ENCODE assay signal across 8 cellular contexts in the genomic region with DNA sequence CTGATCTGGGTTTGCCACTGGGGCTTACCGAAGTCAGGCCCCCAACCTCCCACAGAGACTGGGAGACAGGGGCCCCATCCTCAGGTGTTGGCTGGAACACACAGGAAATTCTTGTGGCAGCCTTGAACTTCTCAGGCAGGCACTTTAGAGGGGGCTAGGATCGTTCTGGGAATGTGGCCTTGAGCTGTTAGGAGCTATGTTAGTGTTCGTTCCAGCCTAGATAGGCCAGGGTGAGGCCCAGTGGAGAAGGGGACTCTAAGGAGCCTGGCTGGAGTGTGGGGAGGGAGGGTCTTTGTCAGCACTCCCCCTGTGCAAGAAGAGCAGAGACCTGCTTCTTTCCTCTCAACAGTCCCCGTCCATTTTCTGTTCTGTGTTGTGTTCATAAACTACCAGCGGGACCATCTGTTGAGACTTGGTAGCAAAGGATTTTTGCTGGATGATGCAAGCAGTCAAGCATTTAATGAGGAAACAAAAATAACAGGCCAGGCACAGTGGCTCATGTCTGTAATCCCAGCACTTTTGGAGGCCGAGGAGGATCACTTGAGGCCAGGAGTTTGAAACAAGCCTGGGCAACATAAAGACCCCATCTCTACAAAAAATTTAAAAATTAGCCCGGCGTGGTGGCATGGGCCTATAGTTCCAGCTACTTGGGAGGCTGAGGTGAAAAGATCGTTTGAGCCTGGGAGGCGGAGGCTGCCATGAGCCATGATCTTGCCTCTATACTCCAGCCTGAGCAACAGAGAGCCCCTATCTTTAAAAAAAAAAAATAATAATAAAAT. TPM values are rescaled to one million over a fixed set of nuclear protein-coding genes. Genes with fewer than 3 reads are reported as not detected.
DNase-seq lines count a peak whose midpoint lies in the region; ATAC-seq and TF ChIP-seq lines count a peak whose summit lies in the region.

No MANE protein-coding gene starts in this region.

- H3K9me3 Mint-ChIP-seq in H9 = no peaks in the 10 kb centered on the region
- no peaks in the 10 kb centered on the region for H3K9me3 Mint-ChIP-seq in naive B cell

- H3K27ac ChIP-seq in H9 (ENCODE audit: insufficient read length, low read depth, low read length) (no peak overlapping the region), RWPE1 (peak overlapping the region; percentile 98)

- POLR2A ChIA-PET in RWPE1 (lab: Yijun Ruan, JAX; ENCODE audit: low non-redundant PET) = no interaction called here

- no peak overlapping the region for H3K9ac ChIP-seq in H9 (ENCODE audit: extremely low read depth, insufficient read length, low read length)
- peak overlapping the region; percentile 88 for H3K9ac ChIP-seq in endocrine pancreas (ENCODE audit: control insufficient read depth, insufficient read depth, low read length)

- H3K79me1 ChIP-seq in H9 (ENCODE audit: insufficient read depth, low read depth, low read length, poor library complexity, severe bottlenecking) = no peaks in the 10 kb centered on the region

- no peaks in the 10 kb centered on the region for H3K79me2 ChIP-seq in H9 (ENCODE audit: insufficient read depth, low read length)

- H3K4me3 ChIP-seq in endocrine pancreas (ENCODE audit: control insufficient read depth, insufficient read depth, low read length) = peak overlapping the region; percentile 64

- H4K5ac ChIP-seq in H9 (ENCODE audit: insufficient read length, low read depth, low read length) = no peak overlapping the region

- H2BK15ac ChIP-seq in H9 (ENCODE audit: low read depth, low read length) = no peak overlapping the region

- CTCF ChIA-PET in RWPE1 (lab: Yijun Ruan, JAX) = interaction anchor here (0.7 kb wide), 1 partner anchor 20 kb away, joined by 4 read pairs; no protein-coding TSS in a partner anchor

- no peak overlapping the region for H3K4ac ChIP-seq in H9 (ENCODE audit: low read depth, low read length)

- H2AFZ ChIP-seq in H9 (ENCODE audit: low read length) = no peak overlapping the region

- no peaks in the 10 kb centered on the region for H3K36me3 ChIP-seq in endocrine pancreas (ENCODE audit: control insufficient read depth, insufficient read depth, low read length)

- H3K4me2 ChIP-seq in H9 (ENCODE audit: insufficient read depth, insufficient read length, low read length) = no peak overlapping the region

- H2BK120ac ChIP-seq in H9 (ENCODE audit: low read depth, low read length, poor library complexity, severe bottlenecking) = no peak overlapping the region

- H3K4me3 Mint-ChIP-seq in H9 (peak overlapping the region; percentile 77 to 88; a peak in 4 of 5 replicates), naive B cell (peak overlapping the region; percentile 91 to 97 (median 96))

- no CpG with 5 or more reads among the region's 10 CpGs for WGBS in H9 (ENCODE audit: extremely low coverage, insufficient read length, low lambda C conversion rate)

- H4K20me1 ChIP-seq in H9 (ENCODE audit: control insufficient read depth, insufficient read depth, insufficient read length) = no peaks in the 10 kb centered on the region

- H3K56ac ChIP-seq in H9 (ENCODE audit: insufficient read length, low read depth, low read length) = no peak overlapping the region

- H3K36me3 Mint-ChIP-seq in H9 (ENCODE audit: insufficient read depth in 1 of 3, low read depth in 3 of 3) (peaks cover 1 to 6% (median 5%) of the 10 kb centered on the region in 3 experiments; a peak in 5 of 7 replicates), naive B cell (no peaks in the 10 kb centered on the region)

- H2AK5ac ChIP-seq in H9 (ENCODE audit: insufficient read length, low read length) = no peak overlapping the region

- H4K91ac ChIP-seq in H9 (ENCODE audit: insufficient read length, low read depth, low read length) = no peak overlapping the region

- H3K27me3 ChIP-seq in H9 (ENCODE audit: insufficient read depth, low read length) = no peaks in the 10 kb centered on the region
- H3K27me3 ChIP-seq in endocrine pancreas (ENCODE audit: control insufficient read depth, insufficient read depth, low read length) = no peaks in the 10 kb centered on the region

- no peak overlapping the region for H3T11ph ChIP-seq in H9 (ENCODE audit: low read length)

- H3K14ac ChIP-seq in H9 (ENCODE audit: insufficient read depth, low read length) = peak overlapping the region; percentile 0; the same call in 1 of the 2 replicates

- ATAC-seq in naive B cell (ENCODE audit: low read depth in 2 of 2) = no peak

- DNase-seq in A172 (ENCODE audit: low spot score) (peak; percentile 42), H9 (peak; percentile 26), RWPE1 (ENCODE audit: low spot score) (peak; percentile 47), naive B cell (no peak), NCI-H1417 treated with DMSO at 0.1 percent for 48 hours (lab: John Stamatoyannopoulos, UW) (no peak), DMS114 treated with DMSO at 0.1 percent for 48 hours (lab: John Stamatoyannopoulos, UW; ENCODE audit: unreplicated experiment) (no peak)
- no peak for DNase-seq in effector CD8-positive, alpha-beta T cell (lab: John Stamatoyannopoulos, UW)

- no peak for TF ChIP-seq CTCF in H9 (conservative IDR thresholded peaks at IDR 0.05)
- no peak for TF ChIP-seq CTCF in RWPE1 (conservative IDR thresholded peaks at IDR 0.05; ENCODE audit: low read depth)

- peaks cover 32 to 33% of the 10 kb centered on the region in 2 experiments for H3K4me1 Mint-ChIP-seq in H9
- H3K4me1 Mint-ChIP-seq in naive B cell = peaks cover 37 to 71% (median 62%) of the 10 kb centered on the region in 3 donors

- no peak overlapping the region for H3K23ac ChIP-seq in H9 (ENCODE audit: insufficient read length, low read depth, low read length)

- H3K23me2 ChIP-seq in H9 (ENCODE audit: insufficient read length, low read depth, low read length, poor library complexity, severe bottlenecking) = no peaks in the 10 kb centered on the region

- no peaks in the 10 kb centered on the region for H3K9me3 ChIP-seq in H9 (ENCODE audit: control insufficient read depth, low read depth, low read length)
- H3K9me3 ChIP-seq in endocrine pancreas (ENCODE audit: control insufficient read depth, low read length) = no peaks in the 10 kb centered on the region

- no peak overlapping the region for H2BK5ac ChIP-seq in H9 (ENCODE audit: insufficient read length, low read length)

- H3K18ac ChIP-seq in H9 (ENCODE audit: insufficient read length, low read depth, low read length) = no peak overlapping the region

- peak overlapping the region; percentile 47 to 97 (median 72); a peak in 4 of 7 replicates for H3K27ac Mint-ChIP-seq in H9
- H3K27ac Mint-ChIP-seq in naive B cell = peak overlapping the region; percentile 89 to 97 (median 96)

- no peaks in the 10 kb centered on the region; the same call in 1 of the 2 replicates for H3K27me3 Mint-ChIP-seq in H9 (ENCODE audit: low read depth)
- H3K27me3 Mint-ChIP-seq in naive B cell = no peaks in the 10 kb centered on the region

- H3K4me1 ChIP-seq in H9 (ENCODE audit: insufficient read depth, low read length) (peaks cover 2% of the 10 kb centered on the region; the same call in 1 of the 2 replicates), endocrine pancreas (ENCODE audit: control insufficient read depth, insufficient read depth, low read length) (no peaks in the 10 kb centered on the region)

- H2BK12ac ChIP-seq in H9 (ENCODE audit: insufficient read length, low read depth, low read length) = no peak overlapping the region

- H2BK20ac ChIP-seq in H9 (ENCODE audit: low read depth, low read length, poor library complexity, severe bottlenecking) = no peak overlapping the region

- H4K8ac ChIP-seq in H9 (replicated peaks; ENCODE audit: insufficient read length, low read depth, low read length) = no peak overlapping the region

RNA-seq across cellular contexts. Expression of a gene that starts 1.5 kb away (rescaled TPM):
- total RNA-seq in A172 (2014; rRNA removed; shearing (Covaris generic)) = 112 and 114 TPM in 2 replicates
- total RNA-seq in H9 (2021) = 22.9 and 25.5 TPM in 2 replicates
- 10 to 100 TPM in 3 of 6 donors, 1 to 10 TPM in 3; 8.1 to 14.7 (median 10.1) TPM for polyA plus RNA-seq in naive B cell (ENCODE audit: low read depth in 6 of 6)

RNA-seq across cellular contexts. Expression of a gene that starts 1.5 kb away (rescaled TPM):
- total RNA-seq in A172 (2014; rRNA removed; shearing (Covaris generic)) = 91.9 and 130 TPM in 2 replicates
- total RNA-seq in H9 (2021) = 42.2 and 43.3 TPM in 2 replicates
- polyA plus RNA-seq in naive B cell (ENCODE audit: low read depth in 6 of 6) = 10 to 100 TPM; 62.2 to 76.0 (median 69.6) TPM

Comparison
In these comparisons a context has a peak if more than half of its experiments do, and no peak if none do; other contexts are left out.
1. DNase-seq: peak in A172 (single experiment), H9 (single experiment) and RWPE1 (single experiment); none in naive B cell (single experiment), NCI-H1417 treated with DMSO at 0.1 percent for 48 hours (single experiment), effector CD8-positive, alpha-beta T cell (single experiment) and DMS114 treated with DMSO at 0.1 percent for 48 hours (single experiment).